Comparison of ENCODE assay signal across 1 cellular context in genomic region chr2:64767670-64768425, GRCh38.
A peak's percentile ranks its signal among the peaks of the same experiment; 100 is the strongest.
TF ChIP-seq lines count a peak whose summit lies in the region.

No MANE protein-coding gene starts in this region.

TF ChIP-seq in GM12878, 131 proteins besides CTCF, POLR2A, EP300 and RAD21 (continued from another document and continues in another):
- TF ChIP-seq HSF1 (IDR thresholded peaks at IDR 0.05; ENCODE audit: low read depth, low read length) (no peak), SIX5 (IDR thresholded peaks at IDR 0.05; ENCODE audit: low read depth, low read length, severe bottlenecking) (no peak), REST (IDR thresholded peaks at IDR 0.05; ENCODE audit: low read depth, low read length) (no peak), CEBPB (IDR thresholded peaks at IDR 0.05; ENCODE audit: borderline replicate concordance in 1 of 2, low read depth in 2 of 2, low read length in 2 of 2) (no peak), BACH1 (IDR thresholded peaks at IDR 0.05; ENCODE audit: borderline replicate concordance) (peak; percentile 47; the same call in 1 of the 2 replicates), NFIC (IDR thresholded peaks at IDR 0.05; ENCODE audit: low read depth, low read length) (no peak), NFYA (IDR thresholded peaks at IDR 0.05; ENCODE audit: borderline replicate concordance, low read depth, low read length) (no peak), ZBED1 (IDR thresholded peaks at IDR 0.05; ENCODE audit: borderline replicate concordance) (no peak), SP1 (IDR thresholded peaks at IDR 0.05; ENCODE audit: low read depth, low read length) (peak; percentile 51), WRNIP1 (IDR thresholded peaks at IDR 0.05; ENCODE audit: borderline replicate concordance, low read depth, low read length) (no peak), JUNB (IDR thresholded peaks at IDR 0.05) (no peak), CBX3 (IDR thresholded peaks at IDR 0.05; ENCODE audit: borderline replicate concordance, low read depth) (no peak), E2F8 (IDR thresholded peaks at IDR 0.05; ENCODE audit: low read depth, partially characterized antibody) (no peak), ZNF622 (IDR thresholded peaks at IDR 0.05) (no peak), NR2C1 (IDR thresholded peaks at IDR 0.05) (no peak), SKIL (IDR thresholded peaks at IDR 0.05; ENCODE audit: low read depth, poor library complexity, severe bottlenecking) (no peak), HCFC1 (IDR thresholded peaks at IDR 0.05; ENCODE audit: low read length) (no peak), CUX1 (IDR thresholded peaks at IDR 0.05; ENCODE audit: insufficient replicate concordance, low read depth, low read length) (no peak), RB1 (IDR thresholded peaks at IDR 0.05; ENCODE audit: borderline replicate concordance) (peak; percentile 87), MEF2B (IDR thresholded peaks at IDR 0.05; ENCODE audit: partially characterized antibody, poor library complexity, severe bottlenecking) (peak; percentile 83)
- TF ChIP-seq, protein P1, sequence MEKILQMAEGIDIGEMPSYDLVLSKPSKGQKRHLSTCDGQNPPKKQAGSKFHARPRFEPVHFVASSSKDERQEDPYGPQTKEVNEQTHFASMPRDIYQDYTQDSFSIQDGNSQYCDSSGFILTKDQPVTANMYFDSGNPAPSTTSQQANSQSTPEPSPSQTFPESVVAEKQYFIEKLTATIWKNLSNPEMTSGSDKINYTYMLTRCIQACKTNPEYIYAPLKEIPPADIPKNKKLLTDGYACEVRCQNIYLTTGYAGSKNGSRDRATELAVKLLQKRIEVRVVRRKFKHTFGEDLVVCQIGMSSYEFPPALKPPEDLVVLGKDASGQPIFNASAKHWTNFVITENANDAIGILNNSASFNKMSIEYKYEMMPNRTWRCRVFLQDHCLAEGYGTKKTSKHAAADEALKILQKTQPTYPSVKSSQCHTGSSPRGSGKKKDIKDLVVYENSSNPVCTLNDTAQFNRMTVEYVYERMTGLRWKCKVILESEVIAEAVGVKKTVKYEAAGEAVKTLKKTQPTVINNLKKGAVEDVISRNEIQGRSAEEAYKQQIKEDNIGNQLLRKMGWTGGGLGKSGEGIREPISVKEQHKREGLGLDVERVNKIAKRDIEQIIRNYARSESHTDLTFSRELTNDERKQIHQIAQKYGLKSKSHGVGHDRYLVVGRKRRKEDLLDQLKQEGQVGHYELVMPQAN (conservative IDR thresholded peaks at IDR 0.05): no peak; the same call in 1 of the 2 replicates
- TF ChIP-seq, protein P2, sequence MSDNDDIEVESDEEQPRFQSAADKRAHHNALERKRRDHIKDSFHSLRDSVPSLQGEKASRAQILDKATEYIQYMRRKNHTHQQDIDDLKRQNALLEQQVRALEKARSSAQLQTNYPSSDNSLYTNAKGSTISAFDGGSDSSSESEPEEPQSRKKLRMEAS (IDR thresholded peaks at IDR 0.05; ENCODE audit: low read depth, low read length): no peak
- TF ChIP-seq, protein P3, sequence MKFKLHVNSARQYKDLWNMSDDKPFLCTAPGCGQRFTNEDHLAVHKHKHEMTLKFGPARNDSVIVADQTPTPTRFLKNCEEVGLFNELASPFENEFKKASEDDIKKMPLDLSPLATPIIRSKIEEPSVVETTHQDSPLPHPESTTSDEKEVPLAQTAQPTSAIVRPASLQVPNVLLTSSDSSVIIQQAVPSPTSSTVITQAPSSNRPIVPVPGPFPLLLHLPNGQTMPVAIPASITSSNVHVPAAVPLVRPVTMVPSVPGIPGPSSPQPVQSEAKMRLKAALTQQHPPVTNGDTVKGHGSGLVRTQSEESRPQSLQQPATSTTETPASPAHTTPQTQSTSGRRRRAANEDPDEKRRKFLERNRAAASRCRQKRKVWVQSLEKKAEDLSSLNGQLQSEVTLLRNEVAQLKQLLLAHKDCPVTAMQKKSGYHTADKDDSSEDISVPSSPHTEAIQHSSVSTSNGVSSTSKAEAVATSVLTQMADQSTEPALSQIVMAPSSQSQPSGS (IDR thresholded peaks at IDR 0.05; ENCODE audit: low read length): peak; percentile 5; the same call in 1 of the 2 replicates
- TF ChIP-seq, protein P4, sequence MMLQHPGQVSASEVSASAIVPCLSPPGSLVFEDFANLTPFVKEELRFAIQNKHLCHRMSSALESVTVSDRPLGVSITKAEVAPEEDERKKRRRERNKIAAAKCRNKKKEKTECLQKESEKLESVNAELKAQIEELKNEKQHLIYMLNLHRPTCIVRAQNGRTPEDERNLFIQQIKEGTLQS (IDR thresholded peaks at IDR 0.05; ENCODE audit: borderline replicate concordance, extremely low read depth, low read depth, low read length): no peak
- TF ChIP-seq, protein P5, sequence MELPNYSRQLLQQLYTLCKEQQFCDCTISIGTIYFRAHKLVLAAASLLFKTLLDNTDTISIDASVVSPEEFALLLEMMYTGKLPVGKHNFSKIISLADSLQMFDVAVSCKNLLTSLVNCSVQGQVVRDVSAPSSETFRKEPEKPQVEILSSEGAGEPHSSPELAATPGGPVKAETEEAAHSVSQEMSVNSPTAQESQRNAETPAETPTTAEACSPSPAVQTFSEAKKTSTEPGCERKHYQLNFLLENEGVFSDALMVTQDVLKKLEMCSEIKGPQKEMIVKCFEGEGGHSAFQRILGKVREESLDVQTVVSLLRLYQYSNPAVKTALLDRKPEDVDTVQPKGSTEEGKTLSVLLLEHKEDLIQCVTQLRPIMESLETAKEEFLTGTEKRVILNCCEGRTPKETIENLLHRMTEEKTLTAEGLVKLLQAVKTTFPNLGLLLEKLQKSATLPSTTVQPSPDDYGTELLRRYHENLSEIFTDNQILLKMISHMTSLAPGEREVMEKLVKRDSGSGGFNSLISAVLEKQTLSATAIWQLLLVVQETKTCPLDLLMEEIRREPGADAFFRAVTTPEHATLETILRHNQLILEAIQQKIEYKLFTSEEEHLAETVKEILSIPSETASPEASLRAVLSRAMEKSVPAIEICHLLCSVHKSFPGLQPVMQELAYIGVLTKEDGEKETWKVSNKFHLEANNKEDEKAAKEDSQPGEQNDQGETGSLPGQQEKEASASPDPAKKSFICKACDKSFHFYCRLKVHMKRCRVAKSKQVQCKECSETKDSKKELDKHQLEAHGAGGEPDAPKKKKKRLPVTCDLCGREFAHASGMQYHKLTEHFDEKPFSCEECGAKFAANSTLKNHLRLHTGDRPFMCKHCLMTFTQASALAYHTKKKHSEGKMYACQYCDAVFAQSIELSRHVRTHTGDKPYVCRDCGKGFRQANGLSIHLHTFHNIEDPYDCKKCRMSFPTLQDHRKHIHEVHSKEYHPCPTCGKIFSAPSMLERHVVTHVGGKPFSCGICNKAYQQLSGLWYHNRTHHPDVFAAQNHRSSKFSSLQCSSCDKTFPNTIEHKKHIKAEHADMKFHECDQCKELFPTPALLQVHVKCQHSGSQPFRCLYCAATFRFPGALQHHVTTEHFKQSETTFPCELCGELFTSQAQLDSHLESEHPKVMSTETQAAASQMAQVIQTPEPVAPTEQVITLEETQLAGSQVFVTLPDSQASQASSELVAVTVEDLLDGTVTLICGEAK (IDR thresholded peaks at IDR 0.05; ENCODE audit: borderline replicate concordance): peak; percentile 34; the same call in 1 of the 2 replicates
